Comparison of ENCODE assay signal across 14 cellular contexts in genomic region chr2:238433941-238434845, GRCh38. TPM values are rescaled to one million over a fixed set of nuclear protein-coding genes. Genes with fewer than 3 reads are reported as not detected.
DNase-seq lines count a peak whose midpoint lies in the region; TF ChIP-seq lines count a peak whose summit lies in the region.
"Had no signal": no experiment of that assay in that cellular context is flagged by ENCODE, and none has a peak within 500 bp of the region (broad histone marks: within the 10 kb centered on the region; RNA-seq: fewer than 3 reads in every experiment).

No MANE protein-coding gene starts in this region.

- H3K27me3 Mint-ChIP-seq in activated naive CD8-positive, alpha-beta T cell treated with anti-CD3 and anti-CD28 coated beads for 36 hours, result no peaks in the 10 kb centered on the region
- H3K27me3 Mint-ChIP-seq: naive thymus-derived CD4-positive, alpha-beta T cell had no signal

- peaks cover 34% of the 10 kb centered on the region for H3K36me3 Mint-ChIP-seq in activated naive CD8-positive, alpha-beta T cell treated with anti-CD3 and anti-CD28 coated beads for 36 hours

- peak overlapping the region; percentile 52 for H3K27ac Mint-ChIP-seq in activated naive CD8-positive, alpha-beta T cell treated with anti-CD3 and anti-CD28 coated beads for 36 hours
- H3K27ac Mint-ChIP-seq: WTC11 had no signal

- no peak overlapping the region for H3K4me3 ChIP-seq in fibroblast of villous mesenchyme (ENCODE audit: low read depth, low read length)
- H3K4me3 ChIP-seq: BLaER1 treated with 17β-estradiol and CSF1 and Interleukin-3, amounts not matched to agents 10 nM and 100 nM had no signal

- H3K4me3 Mint-ChIP-seq in activated naive CD8-positive, alpha-beta T cell treated with anti-CD3 and anti-CD28 coated beads for 36 hours, result no peak overlapping the region
- H3K4me3 Mint-ChIP-seq: WTC11 had no signal

- no peaks in the 10 kb centered on the region for H3K9me3 Mint-ChIP-seq in activated naive CD8-positive, alpha-beta T cell treated with anti-CD3 and anti-CD28 coated beads for 36 hours
- H3K9me3 Mint-ChIP-seq: WTC11 had no signal

- peaks cover 46% of the 10 kb centered on the region for H3K4me1 Mint-ChIP-seq in activated naive CD8-positive, alpha-beta T cell treated with anti-CD3 and anti-CD28 coated beads for 36 hours
- H3K4me1 Mint-ChIP-seq: WTC11 had no signal

- DNase-seq in A172 (ENCODE audit: low spot score), result peak; percentile 93
- peak; percentile 78 for DNase-seq in GM04504 (ENCODE audit: low read depth)
- DNase-seq in activated naive CD8-positive, alpha-beta T cell treated with anti-CD3 and anti-CD28 coated beads for 36 hours, result no peak
- peak; percentile 67 for DNase-seq in fibroblast of villous mesenchyme (ENCODE audit: low read depth)
- no peak for DNase-seq in NCI-H1417 (lab: John Stamatoyannopoulos, UW)
- DNase-seq in NCI-H2171 (lab: John Stamatoyannopoulos, UW), result no peak
- DNase-seq in NCI-H510A (lab: John Stamatoyannopoulos, UW), result no peak
- DNase-seq in hypothalamus (lab: John Stamatoyannopoulos, UW), result no peak
- DNase-seq: effector CD4-positive, alpha-beta T cell; naive thymus-derived CD4-positive, alpha-beta T cell; Right ventricle myocardium superior; stimulated activated naive CD4-positive, alpha-beta T cell treated with Interleukin-2 at 50 U/mL for 16 hours had no signal

- TF ChIP-seq CTCF in fibroblast of villous mesenchyme (IDR thresholded peaks at IDR 0.05; ENCODE audit: insufficient read depth, low read depth, low read length), result no peak

RNA-seq across cellular contexts. Expression of gene ASB1, which starts 7.5 kb away (rescaled TPM):
- 43.2 and 46.8 TPM in 2 replicates for total RNA-seq in A172 (2014; rRNA removed; shearing (Covaris generic))
- 10 to 100 TPM; 40.2 to 47.0 TPM for total RNA-seq in activated naive CD8-positive, alpha-beta T cell treated with anti-CD3 and anti-CD28 coated beads for 36 hours
- 21.2 and 23.2 TPM in 2 replicates for total RNA-seq in fibroblast of villous mesenchyme

Comparison
In these comparisons a context has a peak if more than half of its experiments do, and no peak if none do; other contexts are left out.
1. DNase-seq: peak in A172 (single experiment), GM04504 (single experiment) and fibroblast of villous mesenchyme (single experiment); none in activated naive CD8-positive, alpha-beta T cell treated with anti-CD3 and anti-CD28 coated beads for 36 hours (single experiment), NCI-H1417 (0 of 3), NCI-H2171 (single experiment), NCI-H510A (single experiment) and hypothalamus (0 of 51).